In genomic region chr7:7562736-7563135, GRCh38 we compare ENCODE assay signal across 1 cellular context.
TF ChIP-seq lines count a peak whose summit lies in the region.

No MANE protein-coding gene starts in this region.

TF ChIP-seq in HepG2, 621 proteins besides CTCF, POLR2A, EP300 and RAD21:
- TF ChIP-seq ZNF382 (CRISPR knock-in tag; IDR thresholded peaks at IDR 0.05; ENCODE audit: borderline replicate concordance), result no peak
- TF ChIP-seq ZNF552 (CRISPR knock-in tag; IDR thresholded peaks at IDR 0.05; ENCODE audit: borderline replicate concordance), result no peak
